In the genomic region with DNA sequence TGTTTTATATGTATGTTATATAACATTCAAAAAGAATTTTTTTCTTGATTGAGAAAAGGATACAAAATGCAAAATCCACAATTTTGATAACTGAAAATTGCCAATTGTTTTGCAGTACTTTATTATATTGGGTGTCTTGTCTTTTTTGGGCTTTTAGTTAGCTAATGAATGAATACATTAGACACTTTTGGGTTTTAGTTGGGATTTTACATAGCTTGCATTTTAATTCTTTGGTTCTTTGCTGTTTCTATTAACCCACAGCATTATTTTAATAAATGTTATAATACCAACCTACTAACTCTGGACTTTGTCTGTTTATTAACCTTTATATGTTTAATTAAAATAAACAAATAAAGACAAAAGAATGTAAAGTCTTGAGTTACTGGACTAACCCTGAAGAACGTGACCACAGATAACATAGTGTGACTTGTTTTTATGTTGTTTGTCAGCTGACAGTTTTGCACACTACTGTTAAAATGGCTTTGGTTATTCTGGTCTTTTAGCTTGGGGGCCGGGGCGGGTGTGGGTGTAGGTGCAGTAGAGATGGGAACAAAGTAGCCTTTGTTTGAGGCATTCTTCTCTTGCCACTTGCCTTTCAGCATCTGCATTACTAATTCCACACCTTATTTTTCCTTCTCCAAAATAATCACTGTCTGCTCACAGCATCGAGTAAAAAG, we compare ENCODE assay signal across 16 cellular contexts.
A peak's percentile ranks its signal among the peaks of the same experiment; 100 is the strongest.
DNase-seq lines count a peak whose midpoint lies in the region; ATAC-seq and TF ChIP-seq lines count a peak whose summit lies in the region.
"Had no signal": no experiment of that assay in that cellular context is flagged by ENCODE, and none has a peak within 500 bp of the region (broad histone marks: within the 10 kb centered on the region; RNA-seq: fewer than 3 reads in every experiment).

No MANE protein-coding gene starts in this region.

- ATAC-seq in GM23338, result peak; percentile 70
- no peak for ATAC-seq in gastrocnemius medialis
- ATAC-seq in HG03442 (IDR thresholded peaks at IDR 0.05; ENCODE audit: unreplicated experiment), result no peak
- ATAC-seq: CD8-positive, alpha-beta T cell; Right ventricle myocardium inferior; SK-N-SH treated with all-trans-retinoic acid at 6 μM for 48 hours had no signal

- H3K9me2 ChIP-seq in GM23338 (ENCODE audit: insufficient read depth), result no peaks in the 10 kb centered on the region

- peak overlapping the region; percentile 60 for H3K4me2 ChIP-seq in GM23338
- H3K4me2 ChIP-seq: PC-9 had no signal

- H3K36me3 Mint-ChIP-seq in GM23338 (ENCODE audit: low read depth), result peaks cover 12% of the 10 kb centered on the region; the same call in 2 of the 3 replicates

- no peak overlapping the region for H2AFZ ChIP-seq in GM23338
- H2AFZ ChIP-seq: PC-9 had no signal

- peak; percentile 30 for DNase-seq in GM23338 (ENCODE audit: low spot score)
- DNase-seq in NCI-H526 treated with DMSO at 0.1 percent for 48 hours (lab: John Stamatoyannopoulos, UW), result peak; percentile 15
- peak; percentile 66 for DNase-seq in foreskin melanocyte
- DNase-seq in gastrocnemius medialis, result no peak
- DNase-seq in NCI-H187 (lab: John Stamatoyannopoulos, UW), result no peak
- no peak for DNase-seq in activated CD8-positive, alpha-beta memory T cell treated with anti-CD3 and anti-CD28 coated beads, Interleukin-2, amount 50 U/mL, for 48 hours
- DNase-seq: BE2C; CD8-positive, alpha-beta T cell; DMS 273 treated with DMSO at 0.1 percent for 48 hours; NCI-H146; NCI-H2227 treated with DMSO at 0.1 percent for 48 hours; NCI-H69; PC-9 had no signal

- no peak overlapping the region for H3K4me3 ChIP-seq in GM23338
- H3K4me3 ChIP-seq in gastrocnemius medialis, result no peak overlapping the region
- H3K4me3 ChIP-seq: PC-9 had no signal

- H3K27ac Mint-ChIP-seq in GM23338, result peak overlapping the region; percentile 91
- H3K27ac Mint-ChIP-seq: CD8-positive, alpha-beta T cell had no signal

- peak overlapping the region; percentile 78 for H3K27ac ChIP-seq in GM23338 (ENCODE audit: low read depth)
- peak overlapping the region; percentile 35 to 86 (median 71) for H3K27ac ChIP-seq in gastrocnemius medialis
- H3K27ac ChIP-seq: PC-9 had no signal

- peaks cover 34% of the 10 kb centered on the region for H3K4me1 ChIP-seq in GM23338 (ENCODE audit: insufficient read depth)
- peaks cover 20 to 47% of the 10 kb centered on the region in 2 donors for H3K4me1 ChIP-seq in gastrocnemius medialis
- H3K4me1 ChIP-seq: BE2C had no signal

- TF ChIP-seq POLR2A in gastrocnemius medialis (IDR thresholded peaks at IDR 0.05), result no peak

- 0 out of 2 replicates have a peak, but pooled peaks cover 5% of the 10 kb centered on the region for H3K79me2 ChIP-seq in GM23338 (replicated peaks; ENCODE audit: insufficient read depth)

- no peaks in the 10 kb centered on the region for H3K9me3 Mint-ChIP-seq in GM23338
- H3K9me3 Mint-ChIP-seq: CD8-positive, alpha-beta T cell had no signal

- in situ Hi-C loops in gastrocnemius medialis (cut with MboI; ENCODE audit: low sequenced_read_pairs in 4 of 4), result loop anchor here in 1 of 4 donors (25.0 kb wide), 1 partner anchor 386 kb away; no protein-coding TSS in a partner anchor

- H3K4me3 Mint-ChIP-seq in GM23338, result peak overlapping the region; percentile 32; the same call in 1 of the 3 replicates
- H3K4me3 Mint-ChIP-seq: CD8-positive, alpha-beta T cell had no signal

- intact Hi-C loops in gastrocnemius medialis (cut with DNase I; ENCODE audit: low total_unique reads), result no loop called here

- H3K27me3 Mint-ChIP-seq in GM23338 (ENCODE audit: insufficient read depth, low read depth, poor library complexity), result peaks cover 8% of the 10 kb centered on the region

- TF ChIP-seq CTCF in GM23338 (conservative IDR thresholded peaks at IDR 0.05; ENCODE audit: low read depth in 2 of 2) (no peak), gastrocnemius medialis (IDR thresholded peaks at IDR 0.05 in 4 of 5, conservative IDR thresholded peaks at IDR 0.05 in 1 of 5) (no peak)

- H3F3A ChIP-seq in GM23338 (replicated peaks; ENCODE audit: low read depth), result no peaks in the 10 kb centered on the region

- peaks cover 64% of the 10 kb centered on the region for H3K4me1 Mint-ChIP-seq in GM23338

- H3K9me3 ChIP-seq in gastrocnemius medialis, result no peaks in the 10 kb centered on the region
- H3K9me3 ChIP-seq: BE2C had no signal

- no peaks in the 10 kb centered on the region for H4K20me1 ChIP-seq in GM23338 (replicated peaks; ENCODE audit: insufficient read depth)

- H3K27me3 ChIP-seq in GM23338 (ENCODE audit: insufficient read depth) (no peaks in the 10 kb centered on the region), gastrocnemius medialis (no peaks in the 10 kb centered on the region)
- H3K27me3 ChIP-seq: BE2C had no signal

- H3K36me3 ChIP-seq in GM23338 (ENCODE audit: insufficient read depth) (no peaks in the 10 kb centered on the region), gastrocnemius medialis (peaks cover 0 to 24% of the 10 kb centered on the region in 2 donors)

TF ChIP-seq in GM23338, 12 proteins besides CTCF, POLR2A, EP300 and RAD21 (continues in another document):
- TF ChIP-seq, protein P1, sequence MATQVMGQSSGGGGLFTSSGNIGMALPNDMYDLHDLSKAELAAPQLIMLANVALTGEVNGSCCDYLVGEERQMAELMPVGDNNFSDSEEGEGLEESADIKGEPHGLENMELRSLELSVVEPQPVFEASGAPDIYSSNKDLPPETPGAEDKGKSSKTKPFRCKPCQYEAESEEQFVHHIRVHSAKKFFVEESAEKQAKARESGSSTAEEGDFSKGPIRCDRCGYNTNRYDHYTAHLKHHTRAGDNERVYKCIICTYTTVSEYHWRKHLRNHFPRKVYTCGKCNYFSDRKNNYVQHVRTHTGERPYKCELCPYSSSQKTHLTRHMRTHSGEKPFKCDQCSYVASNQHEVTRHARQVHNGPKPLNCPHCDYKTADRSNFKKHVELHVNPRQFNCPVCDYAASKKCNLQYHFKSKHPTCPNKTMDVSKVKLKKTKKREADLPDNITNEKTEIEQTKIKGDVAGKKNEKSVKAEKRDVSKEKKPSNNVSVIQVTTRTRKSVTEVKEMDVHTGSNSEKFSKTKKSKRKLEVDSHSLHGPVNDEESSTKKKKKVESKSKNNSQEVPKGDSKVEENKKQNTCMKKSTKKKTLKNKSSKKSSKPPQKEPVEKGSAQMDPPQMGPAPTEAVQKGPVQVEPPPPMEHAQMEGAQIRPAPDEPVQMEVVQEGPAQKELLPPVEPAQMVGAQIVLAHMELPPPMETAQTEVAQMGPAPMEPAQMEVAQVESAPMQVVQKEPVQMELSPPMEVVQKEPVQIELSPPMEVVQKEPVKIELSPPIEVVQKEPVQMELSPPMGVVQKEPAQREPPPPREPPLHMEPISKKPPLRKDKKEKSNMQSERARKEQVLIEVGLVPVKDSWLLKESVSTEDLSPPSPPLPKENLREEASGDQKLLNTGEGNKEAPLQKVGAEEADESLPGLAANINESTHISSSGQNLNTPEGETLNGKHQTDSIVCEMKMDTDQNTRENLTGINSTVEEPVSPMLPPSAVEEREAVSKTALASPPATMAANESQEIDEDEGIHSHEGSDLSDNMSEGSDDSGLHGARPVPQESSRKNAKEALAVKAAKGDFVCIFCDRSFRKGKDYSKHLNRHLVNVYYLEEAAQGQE (IDR thresholded peaks at IDR 0.05; ENCODE audit: unreplicated experiment), result no peak
- TF ChIP-seq POLR2AphosphoS5 (IDR thresholded peaks at IDR 0.05; ENCODE audit: low read depth), result no peak
- TF ChIP-seq EZH2 (IDR thresholded peaks at IDR 0.05; ENCODE audit: low read depth, unreplicated experiment), result no peak
- no peak for TF ChIP-seq ZNF331 (CRISPR knock-in tag; IDR thresholded peaks at IDR 0.05; ENCODE audit: low read depth)
- TF ChIP-seq JUNB (IDR thresholded peaks at IDR 0.05; ENCODE audit: unreplicated experiment), result no peak
- no peak for TF ChIP-seq ZNF114 (CRISPR knock-in tag; IDR thresholded peaks at IDR 0.05)

Comparison
In these comparisons a context has a peak if more than half of its experiments do, and no peak if none do; other contexts are left out.
1. DNase-seq: peak in GM23338 (single experiment), NCI-H526 treated with DMSO at 0.1 percent for 48 hours (single experiment) and foreskin melanocyte (single experiment); none in gastrocnemius medialis (0 of 2), NCI-H187 (0 of 2) and activated CD8-positive, alpha-beta memory T cell treated with anti-CD3 and anti-CD28 coated beads, Interleukin-2, amount 50 U/mL, for 48 hours (single experiment).